In the genomic region with DNA sequence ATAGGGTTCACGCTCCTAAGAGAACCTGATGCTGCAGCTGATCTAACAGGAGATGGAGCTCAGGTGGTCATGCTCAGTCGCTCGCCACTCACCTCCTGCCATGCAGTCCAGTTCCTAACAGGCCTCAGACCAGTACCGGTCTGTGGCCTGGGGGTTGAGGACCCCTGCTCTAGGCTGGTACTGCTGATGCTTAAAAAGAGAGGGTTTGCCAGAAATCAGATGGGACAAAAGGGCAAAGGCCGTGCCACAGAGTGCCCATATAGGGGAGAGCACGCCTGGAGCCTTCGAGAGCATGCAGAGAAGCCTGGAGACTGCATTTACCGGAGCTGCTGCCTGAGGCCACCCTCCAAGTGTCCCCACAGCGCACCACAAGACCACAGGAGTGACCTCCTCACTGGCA, we compare ENCODE assay signal across 25 cellular contexts.
DNase-seq lines count a peak whose midpoint lies in the region; ATAC-seq, FAIRE-seq and TF ChIP-seq lines count a peak whose summit lies in the region.
"Had no signal": no experiment of that assay in that cellular context is flagged by ENCODE, and none has a peak within 500 bp of the region (broad histone marks: within the 10 kb centered on the region; RNA-seq: fewer than 3 reads in every experiment).

No MANE protein-coding gene starts in this region.

- no peak overlapping the region for H2AFZ ChIP-seq in K562 (ENCODE audit: low read depth, low read length)
- H2AFZ ChIP-seq: GM23248, neural progenitor cell had no signal

- intact Hi-C loops in activated naive CD4-positive, alpha-beta T cell treated with anti-CD3 and anti-CD28 coated beads for 36 hours (cut with micrococcal nuclease), result no loop called here
- intact Hi-C loops in K562 (cut with micrococcal nuclease), result no loop called here

- H3K27me3 Mint-ChIP-seq in activated naive CD4-positive, alpha-beta T cell treated with anti-CD3 and anti-CD28 coated beads for 36 hours (ENCODE audit: low read depth), result no peaks in the 10 kb centered on the region
- H3K27me3 Mint-ChIP-seq in natural killer cell treated with Interleukin-12 subunit alpha and Interleukin-12 subunit beta and Interleukin-15 and Interleukin-18, amount 100 ng/mL, for 72 hours, result no peaks in the 10 kb centered on the region
- H3K27me3 Mint-ChIP-seq: CD4-positive, CD25-positive, alpha-beta regulatory T cell had no signal

- no peak for TF ChIP-seq RAD21 in K562 (CRISPR knock-in tag; conservative IDR thresholded peaks at IDR 0.05 in 1 of 2, IDR thresholded peaks at IDR 0.05 in 1 of 2)

- CTCF ChIA-PET in activated naive CD4-positive, alpha-beta T cell treated with anti-CD3 and anti-CD28 coated beads for 36 hours (lab: Charles Lee), result interaction anchor here (0.6 to 2.0 kb wide), 5 partner anchors 10 to 971 kb away, joined by 3 to 8 read pairs (median 4); no protein-coding TSS in a partner anchor
- CTCF ChIA-PET in K562 (lab: Yijun Ruan, JAX; ENCODE audit: low intra/inter-chr PET ratio), result interaction anchor here (0.9 kb wide), 1 partner anchor 9 kb away, joined by 3 read pairs; no protein-coding TSS in a partner anchor

- H3K79me2 ChIP-seq in K562 (ENCODE audit: control insufficient read depth, insufficient read depth, low read length), result no peaks in the 10 kb centered on the region

- H3K36me3 Mint-ChIP-seq in activated naive CD4-positive, alpha-beta T cell treated with anti-CD3 and anti-CD28 coated beads for 36 hours (ENCODE audit: low read depth), result peaks cover 25% of the 10 kb centered on the region
- peaks cover 7% of the 10 kb centered on the region for H3K36me3 Mint-ChIP-seq in natural killer cell treated with Interleukin-12 subunit alpha and Interleukin-12 subunit beta and Interleukin-15 and Interleukin-18, amount 100 ng/mL, for 72 hours

- in situ Hi-C loops in K562 (cut with MboI), result no loop called here

- H3K4me1 ChIP-seq in K562 (replicated peaks in 1 of 2; ENCODE audit: control insufficient read depth in 2 of 2, insufficient read depth in 2 of 2, low read length in 2 of 2), result peaks cover 0 to 11% of the 10 kb centered on the region in 2 experiments; a peak in 1 of 5 replicates
- H3K4me1 ChIP-seq: body of pancreas, foreskin keratinocyte, upper lobe of right lung had no signal

- H3K27ac Mint-ChIP-seq in activated naive CD4-positive, alpha-beta T cell treated with anti-CD3 and anti-CD28 coated beads for 36 hours, result peak overlapping the region; percentile 9
- H3K27ac Mint-ChIP-seq in natural killer cell treated with Interleukin-12 subunit alpha and Interleukin-12 subunit beta and Interleukin-15 and Interleukin-18, amount 100 ng/mL, for 72 hours, result no peak overlapping the region
- H3K27ac Mint-ChIP-seq: activated T-cell treated with anti-CD3 and anti-CD28 coated beads, Interleukin-2, amount 50 U/mL, for 72 hours had no signal

- no peak for TF ChIP-seq EP300 in K562 (IDR thresholded peaks at IDR 0.05; ENCODE audit: low read length)

- H3K9ac ChIP-seq in K562 (ENCODE audit: insufficient read depth in 1 of 2, low read depth in 2 of 2, low read length in 2 of 2), result no peak overlapping the region
- H3K9ac ChIP-seq: GM23248, neural progenitor cell had no signal

- no peaks in the 10 kb centered on the region for H3K9me3 ChIP-seq in K562 (replicated peaks; ENCODE audit: control insufficient read depth, insufficient read depth, low read depth, low read length)
- H3K9me3 ChIP-seq: body of pancreas, mucosa of descending colon, upper lobe of right lung had no signal

- H3K9me1 ChIP-seq in K562 (ENCODE audit: control insufficient read depth, insufficient read depth, low read length), result no peaks in the 10 kb centered on the region

- H3K4me3 Mint-ChIP-seq in activated naive CD4-positive, alpha-beta T cell treated with anti-CD3 and anti-CD28 coated beads for 36 hours, result no peak overlapping the region
- H3K4me3 Mint-ChIP-seq in natural killer cell treated with Interleukin-12 subunit alpha and Interleukin-12 subunit beta and Interleukin-15 and Interleukin-18, amount 100 ng/mL, for 72 hours, result no peak overlapping the region
- H3K4me3 Mint-ChIP-seq: activated T-cell treated with anti-CD3 and anti-CD28 coated beads, Interleukin-2, amount 50 U/mL, for 72 hours; CD4-positive, CD25-positive, alpha-beta regulatory T cell; immature natural killer cell; neural progenitor cell had no signal

- H4K20me1 ChIP-seq in K562 (replicated peaks; ENCODE audit: control insufficient read depth, insufficient read depth, low read length), result 0 out of 2 replicates have a peak, but pooled peaks cover 3% of the 10 kb centered on the region

- H3K4me3 ChIP-seq in K562, result no peak overlapping the region
- H3K4me3 ChIP-seq: body of pancreas, GM23248, mucosa of descending colon, neural progenitor cell, upper lobe of right lung had no signal

- no peak for DNase-seq in activated naive CD4-positive, alpha-beta T cell treated with anti-CD3 and anti-CD28 coated beads for 36 hours
- DNase-seq in activated naive CD4-positive, alpha-beta T cell treated with anti-CD3 and anti-CD28 coated beads, Interleukin-2, amount 50 U/mL, for 16 hours, result no peak
- DNase-seq in DMS79 (lab: John Stamatoyannopoulos, UW) (peak; percentile 23), K562 (ENCODE audit: extremely low read depth in 1 of 4, low spot score in 3 of 4) (no peak), superior temporal gyrus (ENCODE audit: extremely low spot score) (peak; percentile 2), RPMI8226 (no peak)
- DNase-seq in natural killer cell treated with Interleukin-12 subunit alpha and Interleukin-12 subunit beta and Interleukin-15 and Interleukin-18, amount 100 ng/mL, for 72 hours (ENCODE audit: low spot score), result no peak
- DNase-seq: activated CD4-positive, alpha-beta T cell treated with anti-CD3 and anti-CD28 coated beads for 1 hour; activated T-cell treated with anti-CD3 and anti-CD28 coated beads, Interleukin-2, amount 50 U/mL, for 72 hours; body of pancreas; CD4-positive, CD25-positive, alpha-beta regulatory T cell; DND-41; effector CD8-positive, alpha-beta T cell; foreskin keratinocyte; GM23248; immature natural killer cell; mucosa of descending colon; NCI-H2081; stimulated activated CD4-positive, alpha-beta T cell treated with anti-CD3 and anti-CD28 coated beads, Interleukin-15, amount 100 ng/mL, for 24 hours; stimulated activated CD8-positive, alpha-beta memory T cell treated with anti-CD3 and anti-CD28 coated beads, Interleukin-4, amount 100 ng/mL, for 48 hours; SW 1271; upper lobe of right lung had no signal

- no peaks in the 10 kb centered on the region for H3K9me3 Mint-ChIP-seq in activated naive CD4-positive, alpha-beta T cell treated with anti-CD3 and anti-CD28 coated beads for 36 hours
- H3K9me3 Mint-ChIP-seq in natural killer cell treated with Interleukin-12 subunit alpha and Interleukin-12 subunit beta and Interleukin-15 and Interleukin-18, amount 100 ng/mL, for 72 hours, result no peaks in the 10 kb centered on the region
- H3K9me3 Mint-ChIP-seq: activated T-cell treated with anti-CD3 and anti-CD28 coated beads, Interleukin-2, amount 50 U/mL, for 72 hours; CD4-positive, CD25-positive, alpha-beta regulatory T cell; immature natural killer cell; neural progenitor cell had no signal

- no peak for FAIRE-seq in K562 (lab: Jason Lieb, UNC)
- FAIRE-seq: GM12891 had no signal

- 92% methylated on average over 9 of the region's 9 CpGs for WGBS in K562 (ENCODE audit: insufficient coverage, low coverage, missing lambda C conversion rate)

- no peak for TF ChIP-seq CTCF in K562 (IDR thresholded peaks at IDR 0.05 in 2 of 3, conservative IDR thresholded peaks at IDR 0.05 in 1 of 3; ENCODE audit: insufficient read depth in 2 of 3, low read depth in 1 of 3, low read length in 3 of 3)

- H3K36me3 ChIP-seq in K562 (ENCODE audit: control insufficient read depth, insufficient read depth, low read length), result peaks cover 93% of the 10 kb centered on the region
- H3K36me3 ChIP-seq: neural progenitor cell had no signal

- no peaks in the 10 kb centered on the region for H3K4me1 Mint-ChIP-seq in activated naive CD4-positive, alpha-beta T cell treated with anti-CD3 and anti-CD28 coated beads for 36 hours (ENCODE audit: low read depth)
- peaks cover 0 to 9% of the 10 kb centered on the region in 2 donors for H3K4me1 Mint-ChIP-seq in natural killer cell treated with Interleukin-12 subunit alpha and Interleukin-12 subunit beta and Interleukin-15 and Interleukin-18, amount 100 ng/mL, for 72 hours (ENCODE audit: low read depth in 2 of 2)
- H3K4me1 Mint-ChIP-seq: neural progenitor cell had no signal

- no TSS peak for BruUV-seq in K562 (replicated peaks; lab: Mats Ljungman, UMichigan)

- H3K27me3 ChIP-seq in K562 (ENCODE audit: control insufficient read depth in 2 of 2, insufficient read depth in 2 of 2, low read length in 2 of 2), result no peaks in the 10 kb centered on the region
- H3K27me3 ChIP-seq: body of pancreas, foreskin keratinocyte, neural progenitor cell, upper lobe of right lung had no signal

- H3K4me2 ChIP-seq in K562 (ENCODE audit: insufficient read depth, low read length), result no peak overlapping the region
- H3K4me2 ChIP-seq: neural progenitor cell had no signal

- POLR2A ChIA-PET in K562 (lab: Yijun Ruan, JAX), result interaction anchor here (0.6 to 2.0 kb wide), 4 partner anchors 8 to 200 kb away, joined by 3 to 5 read pairs (median 4); no protein-coding TSS in a partner anchor

- peak; percentile 53; the same call in 1 of the 2 replicates for TF ChIP-seq POLR2A in K562 (conservative IDR thresholded peaks at IDR 0.05)

- no peak overlapping the region for H3K27ac ChIP-seq in K562 (ENCODE audit: extremely low read depth, low read depth, low read length)
- H3K27ac ChIP-seq: body of pancreas, foreskin keratinocyte, GM23248, neural progenitor cell, upper lobe of right lung had no signal

- no peak for ATAC-seq in K562
- no peak for ATAC-seq in natural killer cell treated with Interleukin-12 subunit alpha and Interleukin-12 subunit beta and Interleukin-15 and Interleukin-18, amount 100 ng/mL, for 72 hours
- ATAC-seq: activated T-cell treated with anti-CD3 and anti-CD28 coated beads, Interleukin-2, amount 50 U/mL, for 72 hours; body of pancreas; foreskin keratinocyte; mucosa of descending colon; sciatic nerve; upper lobe of right lung had no signal

TF ChIP-seq in K562, 482 proteins besides CTCF, POLR2A, EP300 and RAD21:
- TF ChIP-seq SUPT5H (IDR thresholded peaks at IDR 0.05), result peak; percentile 11; the same call in 1 of the 2 replicates
- no peak for TF ChIP-seq SMARCC2 (IDR thresholded peaks at IDR 0.05; ENCODE audit: low read depth)
- peak; percentile 5 for TF ChIP-seq RBM22 (IDR thresholded peaks at IDR 0.05; ENCODE audit: low read depth, low read length, poor library complexity, severe bottlenecking)

Comparison
In these comparisons a context has a peak if more than half of its experiments do, and no peak if none do; other contexts are left out.
1. DNase-seq: peak in DMS79 (single experiment) and superior temporal gyrus (single experiment); none in activated naive CD4-positive, alpha-beta T cell treated with anti-CD3 and anti-CD28 coated beads for 36 hours (single experiment), activated naive CD4-positive, alpha-beta T cell treated with anti-CD3 and anti-CD28 coated beads, Interleukin-2, amount 50 U/mL, for 16 hours (single experiment), K562 (0 of 4), RPMI8226 (single experiment) and natural killer cell treated with Interleukin-12 subunit alpha and Interleukin-12 subunit beta and Interleukin-15 and Interleukin-18, amount 100 ng/mL, for 72 hours (single experiment).